ENCODE assay signal across 8 cellular contexts in the genomic region with DNA sequence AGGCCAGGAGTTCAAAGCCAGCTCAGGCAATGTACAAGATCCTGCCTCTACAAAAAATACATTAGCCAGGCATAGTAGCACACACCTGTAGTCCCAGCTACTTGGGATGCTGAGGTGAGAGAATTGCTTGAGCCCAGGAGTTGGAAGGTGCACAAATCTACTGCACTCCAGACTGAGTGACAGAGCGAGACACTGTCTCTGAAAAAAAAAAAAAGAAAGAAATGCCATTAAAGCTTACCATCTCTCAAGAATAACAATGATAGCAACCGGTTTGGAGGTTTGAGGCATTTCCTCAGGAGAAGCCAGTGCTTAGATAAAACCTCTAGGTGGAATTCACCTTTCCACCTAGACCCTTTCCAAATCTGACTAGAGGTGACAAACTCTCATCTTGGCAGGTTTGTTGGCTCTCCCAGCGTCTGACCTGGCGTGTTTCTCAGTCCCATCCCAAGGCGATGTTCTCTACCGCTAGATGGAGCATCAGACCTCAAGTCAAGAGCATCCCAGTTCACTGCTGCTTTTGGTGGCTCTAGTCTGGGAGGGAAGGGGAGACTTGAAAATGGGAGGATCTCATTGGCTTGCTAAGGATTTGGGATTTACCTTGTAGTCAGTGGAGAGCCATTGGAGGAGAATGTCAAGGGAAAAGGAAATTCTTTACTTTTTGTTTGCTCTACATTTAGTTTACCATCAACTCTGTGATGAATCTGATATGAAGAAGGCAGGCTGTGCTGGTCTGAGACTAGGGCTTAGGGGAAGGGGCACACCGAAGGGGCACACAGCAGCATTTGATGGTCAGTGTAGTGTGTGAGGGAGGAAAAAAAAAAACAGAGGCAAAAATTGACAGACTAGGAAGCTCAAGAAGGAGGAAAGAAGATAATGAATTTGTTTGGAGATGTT.
DNase-seq lines count a peak whose midpoint lies in the region; ATAC-seq and TF ChIP-seq lines count a peak whose summit lies in the region.

No MANE protein-coding gene starts in this region.

- H3K4me1 ChIP-seq in fibroblast of lung (ENCODE audit: control insufficient read depth, extremely low read depth, insufficient read depth, low read length): no peaks in the 10 kb centered on the region

- peak; percentile 29 for TF ChIP-seq CTCF in activated CD8-positive, alpha-beta T cell treated with anti-CD3 and anti-CD28 coated beads for 36 hours (IDR thresholded peaks at IDR 0.05)
- TF ChIP-seq CTCF in fibroblast of lung (conservative IDR thresholded peaks at IDR 0.05 in 1 of 2, IDR thresholded peaks at IDR 0.05 in 1 of 2; ENCODE audit: low read depth in 1 of 2, low read length in 2 of 2) (peak; percentile 84 to 92), nephron progenitor cell (IDR thresholded peaks at IDR 0.05) (peak; percentile 69)

- no peaks in the 10 kb centered on the region for H3K36me3 ChIP-seq in fibroblast of lung (ENCODE audit: control insufficient read depth, insufficient read depth, low read length)

- ATAC-seq in activated CD8-positive, alpha-beta T cell treated with anti-CD3 and anti-CD28 coated beads for 36 hours: peak; percentile 67
- no peak for ATAC-seq in HG03469 (IDR thresholded peaks at IDR 0.05; ENCODE audit: unreplicated experiment)

- H3K36me3 Mint-ChIP-seq in activated CD8-positive, alpha-beta T cell treated with anti-CD3 and anti-CD28 coated beads for 36 hours (ENCODE audit: low read depth): peaks cover 12% of the 10 kb centered on the region
- H3K36me3 Mint-ChIP-seq in nephron progenitor cell (ENCODE audit: low read depth): no peaks in the 10 kb centered on the region

- in situ Hi-C loops in G401 (cut with HindIII; ENCODE audit: low sequenced_read_pairs): no loop called here

- no peak overlapping the region for H3K4me3 Mint-ChIP-seq in activated CD8-positive, alpha-beta T cell treated with anti-CD3 and anti-CD28 coated beads for 36 hours
- H3K4me3 Mint-ChIP-seq in nephron progenitor cell: no peak overlapping the region

- H3K9me3 Mint-ChIP-seq in activated CD8-positive, alpha-beta T cell treated with anti-CD3 and anti-CD28 coated beads for 36 hours: no peaks in the 10 kb centered on the region
- peaks cover under 1% of the 10 kb centered on the region for H3K9me3 Mint-ChIP-seq in nephron progenitor cell

- H3K27ac ChIP-seq in fibroblast of lung (ENCODE audit: insufficient read depth, low read length): no peak overlapping the region

- CTCF ChIA-PET in activated CD8-positive, alpha-beta T cell treated with anti-CD3 and anti-CD28 coated beads for 36 hours (lab: Charles Lee): interaction anchor here (0.7 to 2.4 kb wide), 11 partner anchors 13 to 152 kb away, joined by 3 to 8 read pairs (median 4); partner anchors contain the start of gene HINT3

- no peaks in the 10 kb centered on the region for H3K79me2 ChIP-seq in fibroblast of lung (ENCODE audit: control insufficient read depth, insufficient read depth, low read length)

- no peak overlapping the region for H3K27ac Mint-ChIP-seq in activated CD8-positive, alpha-beta T cell treated with anti-CD3 and anti-CD28 coated beads for 36 hours
- H3K27ac Mint-ChIP-seq in nephron progenitor cell: no peak overlapping the region

- H3K4me1 Mint-ChIP-seq in activated CD8-positive, alpha-beta T cell treated with anti-CD3 and anti-CD28 coated beads for 36 hours (ENCODE audit: low read depth): peaks cover 5% of the 10 kb centered on the region
- no peaks in the 10 kb centered on the region for H3K4me1 Mint-ChIP-seq in nephron progenitor cell

- H3K4me3 ChIP-seq in fibroblast of lung (replicated peaks in 1 of 4; ENCODE audit: control extremely low read depth in 1 of 4, insufficient read depth in 1 of 4, low read depth in 3 of 4, low read length in 4 of 4): no peak overlapping the region

- no peaks in the 10 kb centered on the region for H3K27me3 ChIP-seq in fibroblast of lung (ENCODE audit: control insufficient read depth, insufficient read depth, low read length)

- no peak overlapping the region for H3K4me2 ChIP-seq in fibroblast of lung (ENCODE audit: extremely low read depth, insufficient read depth, low read length)

- H2AFZ ChIP-seq in fibroblast of lung (ENCODE audit: low read length): no peak overlapping the region

- POLR2A ChIA-PET in activated CD8-positive, alpha-beta T cell treated with anti-CD3 and anti-CD28 coated beads for 36 hours (lab: Charles Lee): no interaction called here

- H3K9me3 ChIP-seq in fibroblast of lung (ENCODE audit: control insufficient read depth, insufficient read depth, low read depth, low read length): no peaks in the 10 kb centered on the region

- DNase-seq in G401 (ENCODE audit: low spot score): peak; percentile 92
- peak; percentile 68 for DNase-seq in HCEC 1CT
- DNase-seq in NCI-H2196 treated with DMSO at 0.1 percent for 48 hours (lab: John Stamatoyannopoulos, UW; ENCODE audit: unreplicated experiment): peak; percentile 59
- peak; percentile 38 for DNase-seq in activated CD8-positive, alpha-beta T cell treated with anti-CD3 and anti-CD28 coated beads for 36 hours
- DNase-seq in fibroblast of lung (ENCODE audit: low read depth in 2 of 2): peak; percentile 67 to 75
- DNase-seq in nephron progenitor cell: peak; percentile 53
- DNase-seq in COR-L47 (lab: John Stamatoyannopoulos, UW): no peak

- H3K27me3 Mint-ChIP-seq in activated CD8-positive, alpha-beta T cell treated with anti-CD3 and anti-CD28 coated beads for 36 hours: no peaks in the 10 kb centered on the region
- peaks cover 4% of the 10 kb centered on the region for H3K27me3 Mint-ChIP-seq in nephron progenitor cell (ENCODE audit: low read depth, poor library complexity)

- no peaks in the 10 kb centered on the region for H4K20me1 ChIP-seq in fibroblast of lung (ENCODE audit: control insufficient read depth, extremely low read depth, insufficient read depth, low read length)

- intact Hi-C loops in activated CD8-positive, alpha-beta T cell treated with anti-CD3 and anti-CD28 coated beads for 36 hours (cut with micrococcal nuclease): no loop called here

- H3K9ac ChIP-seq in fibroblast of lung (ENCODE audit: insufficient read depth, low read length): no peak overlapping the region

Comparison
In these comparisons a context has a peak if more than half of its experiments do, and no peak if none do; other contexts are left out.
1. CTCF ChIP-seq: peak in every context shown above with its lines; median percentile 88 in fibroblast of lung; 69 in nephron progenitor cell; 29 in activated CD8-positive, alpha-beta T cell treated with anti-CD3 and anti-CD28 coated beads for 36 hours.